8 cellular contexts compared by ENCODE assay signal in genomic region chr1:181152892-181153633, GRCh38.
DNase-seq lines count a peak whose midpoint lies in the region; ATAC-seq and TF ChIP-seq lines count a peak whose summit lies in the region.

No MANE protein-coding gene starts in this region.

- peak; percentile 69 for ATAC-seq in HG02588 (IDR thresholded peaks at IDR 0.05; ENCODE audit: unreplicated experiment)

- in situ Hi-C loops in GM13977 (cut with MboI; ENCODE audit: low pct_unique_long_range_greater_than_20kb, low sequenced_read_pairs, unreplicated experiment) = no loop called here

- DNase-seq in GM13977 (ENCODE audit: low spot score) (peak; percentile 58), NCI-H226 (peak; percentile 94), dermis blood vessel endothelial cell (peak; percentile 95), mesothelial cell of epicardium (ENCODE audit: low spot score in 2 of 2, unreplicated experiment in 2 of 2) (peak in 1 of 2 experiments; percentile 50), NCI-H2171 treated with DMSO at 0.1 percent for 48 hours (lab: John Stamatoyannopoulos, UW) (no peak), NCI-H748 treated with DMSO at 0.1 percent for 48 hours (lab: John Stamatoyannopoulos, UW) (no peak)
- no peak for DNase-seq in stimulated activated naive CD4-positive, alpha-beta T cell (lab: John Stamatoyannopoulos, UW)

- TF ChIP-seq CTCF in GM13977 (IDR thresholded peaks at IDR 0.05; ENCODE audit: extremely low read depth, insufficient read depth, missing control alignments) (peak; percentile 30), mesothelial cell of epicardium (IDR thresholded peaks at IDR 0.05; ENCODE audit: unreplicated experiment) (no peak)

- no peaks in the 10 kb centered on the region for H3K9me3 Mint-ChIP-seq in mesothelial cell of epicardium

- peaks cover 22% of the 10 kb centered on the region for H3K4me1 Mint-ChIP-seq in mesothelial cell of epicardium

- peak overlapping the region; percentile 71 for H3K27ac Mint-ChIP-seq in mesothelial cell of epicardium

- no peaks in the 10 kb centered on the region for H3K36me3 Mint-ChIP-seq in mesothelial cell of epicardium

- no peak overlapping the region for H3K4me3 Mint-ChIP-seq in mesothelial cell of epicardium

- H3K27me3 Mint-ChIP-seq in mesothelial cell of epicardium (ENCODE audit: low read depth) = no peaks in the 10 kb centered on the region

Comparison
In these comparisons a context has a peak if more than half of its experiments do, and no peak if none do; other contexts are left out.
1. DNase-seq: peak in GM13977 (single experiment), NCI-H226 (single experiment) and dermis blood vessel endothelial cell (single experiment); none in NCI-H2171 treated with DMSO at 0.1 percent for 48 hours (single experiment), NCI-H748 treated with DMSO at 0.1 percent for 48 hours (single experiment) and stimulated activated naive CD4-positive, alpha-beta T cell (0 of 6).